In the genomic region with DNA sequence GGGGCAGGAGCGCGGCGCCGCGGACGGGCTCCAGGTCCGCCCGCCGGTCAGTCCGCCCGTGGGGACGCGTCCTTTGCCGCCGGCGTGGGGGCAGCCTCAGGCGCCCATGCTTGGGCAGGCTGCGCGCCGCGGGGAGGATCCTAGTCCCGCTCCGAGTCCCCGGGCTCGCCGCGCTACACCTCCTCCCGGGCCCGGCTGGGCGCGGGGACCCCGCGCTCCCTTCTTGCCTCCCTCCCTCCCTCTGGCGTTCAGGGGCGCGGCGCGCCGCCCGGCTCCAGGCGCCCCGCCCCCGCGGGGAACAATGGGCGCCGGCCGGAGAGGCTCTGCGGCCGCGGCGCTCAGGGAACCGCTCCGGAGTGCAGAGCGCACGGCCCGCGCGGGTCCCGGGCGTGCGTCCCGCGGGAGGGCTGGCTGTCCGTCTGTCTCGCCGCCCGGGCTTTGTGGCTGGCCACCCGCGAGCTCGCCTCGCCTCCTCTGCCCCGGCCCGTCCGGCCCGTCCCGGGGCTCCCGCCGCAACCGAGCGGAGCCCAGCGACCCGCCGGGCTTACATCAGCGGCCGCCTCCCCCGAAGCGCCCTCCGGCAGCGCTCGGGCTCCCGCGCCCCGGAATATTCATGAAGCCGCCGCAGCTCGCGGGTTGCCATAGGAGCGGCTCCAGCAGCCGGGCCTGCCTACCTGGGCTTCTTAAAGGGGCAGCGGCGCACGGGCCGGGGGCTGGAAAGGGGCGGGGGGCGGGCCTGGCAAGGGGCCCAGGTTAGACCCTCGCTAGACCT, we compare ENCODE assay signal across 2 cellular contexts.
TF ChIP-seq lines count a peak whose summit lies in the region.

A gene (minus strand): TSS at position 658 of the 772 bp plus-strand sequence. CDS start 688 bp downstream, outside the sequence.

TF ChIP-seq in IMR-90, 13 proteins besides CTCF, POLR2A, EP300 and RAD21 (continued from another document):
- TF ChIP-seq NFE2L2 (IDR thresholded peaks at IDR 0.05; ENCODE audit: low read depth, low read length) (no peak), MAFK (IDR thresholded peaks at IDR 0.05; ENCODE audit: low read depth, low read length) (no peak), CEBPB (IDR thresholded peaks at IDR 0.05; ENCODE audit: low read depth, low read length) (no peak), BHLHE40 (IDR thresholded peaks at IDR 0.05; ENCODE audit: low read depth, low read length) (no peak), MAZ (IDR thresholded peaks at IDR 0.05; ENCODE audit: borderline replicate concordance, low read depth, low read length) (no peak), RFX5 (IDR thresholded peaks at IDR 0.05; ENCODE audit: low read depth, low read length) (no peak), RCOR1 (IDR thresholded peaks at IDR 0.05; ENCODE audit: insufficient replicate concordance, low read length) (no peak), SMC3 (IDR thresholded peaks at IDR 0.05; ENCODE audit: low read depth, low read length) (no peak), FOS (IDR thresholded peaks at IDR 0.05; ENCODE audit: low read depth, low read length) (no peak), MXI1 (IDR thresholded peaks at IDR 0.05; ENCODE audit: borderline replicate concordance, low read depth, low read length) (no peak)
- TF ChIP-seq, protein P1, sequence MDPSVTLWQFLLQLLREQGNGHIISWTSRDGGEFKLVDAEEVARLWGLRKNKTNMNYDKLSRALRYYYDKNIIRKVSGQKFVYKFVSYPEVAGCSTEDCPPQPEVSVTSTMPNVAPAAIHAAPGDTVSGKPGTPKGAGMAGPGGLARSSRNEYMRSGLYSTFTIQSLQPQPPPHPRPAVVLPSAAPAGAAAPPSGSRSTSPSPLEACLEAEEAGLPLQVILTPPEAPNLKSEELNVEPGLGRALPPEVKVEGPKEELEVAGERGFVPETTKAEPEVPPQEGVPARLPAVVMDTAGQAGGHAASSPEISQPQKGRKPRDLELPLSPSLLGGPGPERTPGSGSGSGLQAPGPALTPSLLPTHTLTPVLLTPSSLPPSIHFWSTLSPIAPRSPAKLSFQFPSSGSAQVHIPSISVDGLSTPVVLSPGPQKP (IDR thresholded peaks at IDR 0.05; ENCODE audit: borderline replicate concordance, low read depth, low read length) = no peak
- TF ChIP-seq, protein P2, sequence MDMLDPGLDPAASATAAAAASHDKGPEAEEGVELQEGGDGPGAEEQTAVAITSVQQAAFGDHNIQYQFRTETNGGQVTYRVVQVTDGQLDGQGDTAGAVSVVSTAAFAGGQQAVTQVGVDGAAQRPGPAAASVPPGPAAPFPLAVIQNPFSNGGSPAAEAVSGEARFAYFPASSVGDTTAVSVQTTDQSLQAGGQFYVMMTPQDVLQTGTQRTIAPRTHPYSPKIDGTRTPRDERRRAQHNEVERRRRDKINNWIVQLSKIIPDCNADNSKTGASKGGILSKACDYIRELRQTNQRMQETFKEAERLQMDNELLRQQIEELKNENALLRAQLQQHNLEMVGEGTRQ (IDR thresholded peaks at IDR 0.05; ENCODE audit: low read depth, low read length) = no peak

TF ChIP-seq in GM12891, 5 proteins besides CTCF, POLR2A, EP300 and RAD21:
- TF ChIP-seq TAF1 (IDR thresholded peaks at IDR 0.05; ENCODE audit: low read depth, low read length) = no peak
- TF ChIP-seq POU2F2 (IDR thresholded peaks at IDR 0.05; ENCODE audit: low read depth, low read length) = no peak
- TF ChIP-seq POLR2AphosphoS5 (IDR thresholded peaks at IDR 0.05; ENCODE audit: low read depth, low read length) = no peak
- no peak for TF ChIP-seq SPI1 (IDR thresholded peaks at IDR 0.05; ENCODE audit: low read depth, low read length)
- TF ChIP-seq PAX5 (IDR thresholded peaks at IDR 0.05; ENCODE audit: insufficient read depth, low read length, severe bottlenecking) = no peak
TF ChIP-seq in GM12891: peak in this region for 0.
